ENCODE assay signal across 19 cellular contexts in the genomic region with DNA sequence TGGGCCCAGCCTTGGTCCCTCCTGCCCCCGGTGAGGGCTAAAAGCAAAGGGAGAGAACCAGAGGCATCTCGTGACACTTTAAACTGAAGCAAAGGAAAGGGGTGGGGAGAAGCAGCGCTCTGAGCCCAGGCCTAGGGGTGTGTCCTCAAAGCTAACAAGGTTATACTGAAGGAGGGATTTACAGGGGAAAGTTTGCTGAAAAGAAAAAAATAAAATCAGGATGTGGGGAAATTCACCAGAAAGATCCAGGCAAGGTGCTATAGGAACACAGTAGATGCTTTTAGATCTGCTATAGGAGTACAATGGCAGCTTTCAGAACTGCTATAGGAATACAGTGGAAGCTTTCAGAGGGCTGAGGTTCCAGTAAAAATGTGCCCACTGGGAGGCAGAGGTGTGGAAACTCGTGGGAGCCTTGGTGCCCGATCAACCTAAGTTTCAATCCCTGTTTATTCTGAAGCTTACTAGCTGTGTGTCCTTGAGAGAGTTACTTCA. TPM values are rescaled to one million over a fixed set of nuclear protein-coding genes. Genes with fewer than 3 reads are reported as not detected.
DNase-seq lines count a peak whose midpoint lies in the region; TF ChIP-seq lines count a peak whose summit lies in the region.
"Had no signal": no experiment of that assay in that cellular context is flagged by ENCODE, and none has a peak within 500 bp of the region (broad histone marks: within the 10 kb centered on the region; RNA-seq: fewer than 3 reads in every experiment).

Gene COL9A1 (minus strand): TSS at position 51 of the 492 bp plus-strand sequence. CDS start 160 bp downstream, outside the sequence.

- H3K27ac Mint-ChIP-seq in neural progenitor cell, result no peak within 1 kb of the TSS
- H3K27ac Mint-ChIP-seq: CD4-positive, alpha-beta memory T cell had no signal

- CTCF ChIA-PET in PC-9 (lab: Charles Lee), result no interaction called here

- H3K4me3 ChIP-seq in neural progenitor cell, result no peak within 1 kb of the TSS
- no peak within 1 kb of the TSS for H3K4me3 ChIP-seq in PC-9

- peaks cover 4% of the 10 kb centered on the region for H3K27me3 Mint-ChIP-seq in neural progenitor cell (ENCODE audit: insufficient read depth, low read depth)

- H4K20me1 ChIP-seq in neural progenitor cell (ENCODE audit: low read depth), result no peaks in the 10 kb centered on the region
- H4K20me1 ChIP-seq in PC-9 (ENCODE audit: insufficient read depth), result no peaks in the 10 kb centered on the region

- H3K4me1 ChIP-seq in neural progenitor cell (no peaks in the 10 kb centered on the region), PC-9 (replicated peaks; ENCODE audit: insufficient read depth) (no peaks in the 10 kb centered on the region)
- H3K4me1 ChIP-seq: Caco-2 had no signal

- H3K4me3 Mint-ChIP-seq in neural progenitor cell, result no peak within 1 kb of the TSS
- H3K4me3 Mint-ChIP-seq: CD4-positive, alpha-beta memory T cell; H9 had no signal

- H3K4me2 ChIP-seq in neural progenitor cell, result no peak within 1 kb of the TSS
- no peak within 1 kb of the TSS for H3K4me2 ChIP-seq in PC-9

- TF ChIP-seq CTCF in neural progenitor cell (IDR thresholded peaks at IDR 0.05) (no peak), PC-9 (conservative IDR thresholded peaks at IDR 0.05) (no peak)

- H3K79me2 ChIP-seq in neural progenitor cell (ENCODE audit: low read depth) (no peaks in the 10 kb centered on the region), PC-9 (ENCODE audit: low read depth) (no peaks in the 10 kb centered on the region)

- H3K27me3 ChIP-seq in neural progenitor cell (no peaks in the 10 kb centered on the region), PC-9 (ENCODE audit: insufficient read depth, low read depth) (peaks cover 61% of the 10 kb centered on the region)

- peaks cover 10% of the 10 kb centered on the region for H3K4me1 Mint-ChIP-seq in neural progenitor cell
- H3K4me1 Mint-ChIP-seq: CD4-positive, alpha-beta memory T cell had no signal

- no peak within 1 kb of the TSS for H2AFZ ChIP-seq in neural progenitor cell (replicated peaks)
- H2AFZ ChIP-seq in PC-9, result no peak within 1 kb of the TSS

- POLR2A ChIA-PET in PC-9 (lab: Charles Lee; ENCODE audit: unreplicated experiment), result no interaction called here

- H3F3A ChIP-seq in neural progenitor cell (ENCODE audit: low read depth) (no peaks in the 10 kb centered on the region), PC-9 (ENCODE audit: insufficient read depth, low read depth) (no peaks in the 10 kb centered on the region)

- H3K36me3 Mint-ChIP-seq in neural progenitor cell, result no peaks in the 10 kb centered on the region
- H3K36me3 Mint-ChIP-seq: CD4-positive, alpha-beta memory T cell had no signal

- intact Hi-C loops in PC-9 (cut with micrococcal nuclease; ENCODE audit: unreplicated experiment), result loop anchor here (10.0 kb wide), 1 partner anchor 222 kb away; no protein-coding TSS in a partner anchor

- no peak for DNase-seq in G401 (ENCODE audit: low spot score)
- DNase-seq in SK-MEL-5 (ENCODE audit: low read depth, low spot score), result peak; percentile 88
- DNase-seq in foreskin melanocyte, result peak; percentile 32
- DNase-seq in neural progenitor cell (ENCODE audit: low spot score), result no peak
- no peak for DNase-seq in NCI-H69 (lab: John Stamatoyannopoulos, UW)
- no peak for DNase-seq in GDM1 (lab: John Stamatoyannopoulos, UW)
- DNase-seq in activated CD4-positive, alpha-beta T cell treated with anti-CD3 and anti-CD28 coated beads, Interleukin-2, amount 50 U/mL, for 48 hours, result no peak
- no peak for DNase-seq in PC-9
- DNase-seq: C1 segment of cervical spinal cord; Caco-2; CD4-positive, alpha-beta memory T cell; DMS153; DND-41; GF-D8; H9 had no signal

- H3K9me3 ChIP-seq in neural progenitor cell (ENCODE audit: low read depth) (no peaks in the 10 kb centered on the region), PC-9 (ENCODE audit: insufficient read depth, low read depth) (no peaks in the 10 kb centered on the region)

- no peaks in the 10 kb centered on the region for H3K9me2 ChIP-seq in PC-9 (ENCODE audit: insufficient read depth)

- no peak within 1 kb of the TSS for H3K27ac ChIP-seq in neural progenitor cell
- H3K27ac ChIP-seq in PC-9, result no peak within 1 kb of the TSS

- in situ Hi-C loops in G401 (cut with HindIII; ENCODE audit: low sequenced_read_pairs), result no loop called here
- in situ Hi-C loops in SK-MEL-5 (cut with HindIII; ENCODE audit: low pct_unique_long_range_greater_than_20kb, low sequenced_read_pairs), result no loop called here

- no TSS peak for BruUV-seq in PC-9 (replicated peaks; lab: Mats Ljungman, UMichigan)

- no peak within 1 kb of the TSS for H3K9ac ChIP-seq in neural progenitor cell

- H3K9me3 Mint-ChIP-seq in neural progenitor cell, result no peaks in the 10 kb centered on the region
- H3K9me3 Mint-ChIP-seq: CD4-positive, alpha-beta memory T cell; H9 had no signal

- H3K36me3 ChIP-seq in neural progenitor cell (no peaks in the 10 kb centered on the region), PC-9 (ENCODE audit: low read depth) (no peaks in the 10 kb centered on the region)

RNA-seq across cellular contexts. Expression of gene COL9A1, which starts in this region (rescaled TPM):
- 16.5 and 24.1 TPM in 2 replicates for total RNA-seq in G401 (2014; rRNA removed; shearing (Covaris generic))
- 3.6 and 7.0 TPM in 2 replicates for total RNA-seq in SK-MEL-5 (2014; rRNA removed; shearing (Covaris generic))
- 6.7 and 11.0 TPM in 2 replicates for polyA plus RNA-seq in SK-MEL-5 (2015; cell fraction: cytosol; rRNA removed)
- polyA plus RNA-seq in SK-MEL-5 (2015; cell fraction: nucleus; rRNA removed), result 162 and 287 TPM in 2 replicates
- total RNA-seq in neural progenitor cell (ENCODE audit: low replicate concordance) (18.7 and 36.9 TPM in 2 replicates), PC-9 (2021) (not detected in 2 replicates)
- total RNA-seq: A172; A673; Caco-2; CD4-positive, alpha-beta memory T cell; H4 had no signal
- polyA plus RNA-seq: BJ; CD4-positive, alpha-beta memory T cell had no signal

Comparison
In these comparisons a context has a peak if more than half of its experiments do, and no peak if none do; other contexts are left out.
1. DNase-seq: peak in SK-MEL-5 (single experiment) and foreskin melanocyte (single experiment); none in G401 (single experiment), neural progenitor cell (single experiment), NCI-H69 (single experiment), GDM1 (single experiment), activated CD4-positive, alpha-beta T cell treated with anti-CD3 and anti-CD28 coated beads, Interleukin-2, amount 50 U/mL, for 48 hours (0 of 2) and PC-9 (0 of 2).